In genomic region chr15:60835000-60835399, GRCh38 we compare ENCODE assay signal across 19 cellular contexts.
DNase-seq lines count a peak whose midpoint lies in the region; ATAC-seq and TF ChIP-seq lines count a peak whose summit lies in the region.
"Had no signal": no experiment of that assay in that cellular context is flagged by ENCODE, and none has a peak within 500 bp of the region (broad histone marks: within the 10 kb centered on the region; RNA-seq: fewer than 3 reads in every experiment).

No MANE protein-coding gene starts in this region.

- TF ChIP-seq CTCF in BE2C (IDR thresholded peaks at IDR 0.05; ENCODE audit: low read depth, low read length) (no peak), H9 (conservative IDR thresholded peaks at IDR 0.05) (no peak)

- H3K27ac ChIP-seq in H9 (ENCODE audit: insufficient read length, low read depth, low read length) (no peak overlapping the region), iPS-20b (ENCODE audit: low read length) (no peak overlapping the region), neuronal stem cell (replicated peaks; ENCODE audit: low read length) (no peak overlapping the region)
- H3K27ac ChIP-seq: A549, BLaER1, C4-2B had no signal

- no peaks in the 10 kb centered on the region for H4K20me1 ChIP-seq in H9 (ENCODE audit: control insufficient read depth, insufficient read depth, insufficient read length)
- H4K20me1 ChIP-seq: BLaER1 had no signal

- no peak overlapping the region for H3K18ac ChIP-seq in H9 (ENCODE audit: insufficient read length, low read depth, low read length)
- H3K18ac ChIP-seq in neuronal stem cell (ENCODE audit: low read length) = no peak overlapping the region

- H3K9ac ChIP-seq in H9 (ENCODE audit: extremely low read depth, insufficient read length, low read length) (no peak overlapping the region), iPS-20b (ENCODE audit: low read depth, low read length) (no peak overlapping the region), neuronal stem cell (ENCODE audit: low read depth, low read length, poor library complexity) (no peak overlapping the region)
- H3K9ac ChIP-seq: BLaER1 had no signal

- no peak overlapping the region for H3T11ph ChIP-seq in H9 (ENCODE audit: low read length)

- H2BK5ac ChIP-seq in H9 (ENCODE audit: insufficient read length, low read length) = no peak overlapping the region
- H2BK5ac ChIP-seq in neuronal stem cell (ENCODE audit: low read length) = no peak overlapping the region

- peak; percentile 49 for DNase-seq in BE2C
- no peak for DNase-seq in H9
- no peak for DNase-seq in T-helper 17 cell
- no peak for DNase-seq in neuronal stem cell (ENCODE audit: low spot score)
- DNase-seq in NCI-H446 treated with DMSO at 0.1 percent for 48 hours (lab: John Stamatoyannopoulos, UW) = no peak
- DNase-seq: 8988T; Caco-2; CD4-positive, CD25-positive, alpha-beta regulatory T cell; CD8-positive, alpha-beta T cell; DMS153; DND-41; GOT3; H7 had no signal

- H3K79me2 ChIP-seq in H9 (ENCODE audit: insufficient read depth, low read length) = no peaks in the 10 kb centered on the region

- no peak overlapping the region for H2BK120ac ChIP-seq in H9 (ENCODE audit: low read depth, low read length, poor library complexity, severe bottlenecking)
- H2BK120ac ChIP-seq in neuronal stem cell (ENCODE audit: low read depth, low read length) = no peak overlapping the region

- H4K5ac ChIP-seq in H9 (ENCODE audit: insufficient read length, low read depth, low read length) = no peak overlapping the region

- H3K36me3 Mint-ChIP-seq in H9 (ENCODE audit: insufficient read depth in 1 of 3, low read depth in 3 of 3) = peaks cover 0 to 4% (median 0%) of the 10 kb centered on the region in 3 experiments; a peak in 2 of 7 replicates
- H3K36me3 Mint-ChIP-seq in T-helper 17 cell (ENCODE audit: low read depth) = peaks cover 7% of the 10 kb centered on the region
- H3K36me3 Mint-ChIP-seq: CD8-positive, alpha-beta T cell had no signal

- H3K4me1 Mint-ChIP-seq in H9 = peaks cover 19 to 27% of the 10 kb centered on the region in 2 experiments
- peaks cover 69% of the 10 kb centered on the region for H3K4me1 Mint-ChIP-seq in T-helper 17 cell

- no peaks in the 10 kb centered on the region for H3K9me3 ChIP-seq in BE2C
- no peaks in the 10 kb centered on the region for H3K9me3 ChIP-seq in H9 (ENCODE audit: control insufficient read depth, low read depth, low read length)
- no peaks in the 10 kb centered on the region for H3K9me3 ChIP-seq in T-helper 17 cell (ENCODE audit: control insufficient read depth, low read length, poor library complexity, severe bottlenecking)
- H3K9me3 ChIP-seq in iPS-20b (ENCODE audit: insufficient read depth, low read depth, low read length) = no peaks in the 10 kb centered on the region
- no peaks in the 10 kb centered on the region for H3K9me3 ChIP-seq in neuronal stem cell (replicated peaks in 1 of 2; ENCODE audit: control insufficient read depth in 2 of 2, insufficient read depth in 1 of 2, low read depth in 1 of 2, low read length in 2 of 2)
- H3K9me3 ChIP-seq: A549, BLaER1, Caco-2 had no signal

- H3K4me2 ChIP-seq in H9 (ENCODE audit: insufficient read depth, insufficient read length, low read length) = peak overlapping the region; percentile 33
- H3K4me2 ChIP-seq in neuronal stem cell (ENCODE audit: insufficient read depth, low read length, poor library complexity, severe bottlenecking) = no peak overlapping the region
- H3K4me2 ChIP-seq: A549, BLaER1 had no signal

- no peak overlapping the region for H3K27ac Mint-ChIP-seq in H9
- peak overlapping the region; percentile 99 for H3K27ac Mint-ChIP-seq in T-helper 17 cell
- H3K27ac Mint-ChIP-seq: CD8-positive, alpha-beta T cell had no signal

- H3K36me3 ChIP-seq in BE2C (no peaks in the 10 kb centered on the region), iPS-20b (ENCODE audit: insufficient read depth, low read depth, low read length) (no peaks in the 10 kb centered on the region), neuronal stem cell (replicated peaks in 1 of 2; ENCODE audit: control insufficient read depth in 2 of 2, insufficient read depth in 2 of 2, low read length in 2 of 2) (no peaks in the 10 kb centered on the region)
- H3K36me3 ChIP-seq: BLaER1 had no signal

- H4K8ac ChIP-seq in H9 (replicated peaks; ENCODE audit: insufficient read length, low read depth, low read length) (no peak overlapping the region), neuronal stem cell (ENCODE audit: low read depth, low read length) (no peak overlapping the region)

- H3K23ac ChIP-seq in H9 (ENCODE audit: insufficient read length, low read depth, low read length) (no peak overlapping the region), neuronal stem cell (ENCODE audit: low read depth, low read length, poor library complexity) (no peak overlapping the region)

- no peak overlapping the region for H3K4ac ChIP-seq in H9 (ENCODE audit: low read depth, low read length)
- H3K4ac ChIP-seq in neuronal stem cell (ENCODE audit: low read length) = no peak overlapping the region

- H3K79me1 ChIP-seq in H9 (ENCODE audit: insufficient read depth, low read depth, low read length, poor library complexity, severe bottlenecking) (no peaks in the 10 kb centered on the region), neuronal stem cell (ENCODE audit: low read depth, low read length) (no peaks in the 10 kb centered on the region)

- H3K27me3 Mint-ChIP-seq in H9 (ENCODE audit: low read depth) = peaks cover 2% of the 10 kb centered on the region; the same call in 1 of the 2 replicates
- no peaks in the 10 kb centered on the region for H3K27me3 Mint-ChIP-seq in T-helper 17 cell

- no CpG with 5 or more reads among the region's 4 CpGs for WGBS in H9 (ENCODE audit: extremely low coverage, insufficient read length, low lambda C conversion rate)
- WGBS in neuronal stem cell (ENCODE audit: extremely low coverage in 2 of 2, insufficient read length in 2 of 2, insufficient replicate concordance in 1 of 2), 2 donors = no CpG with 5 or more reads among the region's 4 CpGs

- H3K27me3 ChIP-seq in BE2C (no peaks in the 10 kb centered on the region), H9 (ENCODE audit: insufficient read depth, low read length) (no peaks in the 10 kb centered on the region), iPS-20b (ENCODE audit: insufficient read depth, low read length) (no peaks in the 10 kb centered on the region), neuronal stem cell (ENCODE audit: control insufficient read depth in 3 of 3, insufficient read depth in 3 of 3, low read depth in 1 of 3, low read length in 3 of 3) (no peaks in the 10 kb centered on the region)
- H3K27me3 ChIP-seq: BLaER1 had no signal

- ATAC-seq in T-helper 17 cell = no peak
- ATAC-seq in GM18519 (IDR thresholded peaks at IDR 0.05; ENCODE audit: low FRiP score, unreplicated experiment) = no peak
- ATAC-seq: A549; CD8-positive, alpha-beta T cell; HCT116 had no signal

- H2BK15ac ChIP-seq in H9 (ENCODE audit: low read depth, low read length) (no peak overlapping the region), neuronal stem cell (ENCODE audit: low read length) (no peak overlapping the region)

- H2AFZ ChIP-seq in H9 (ENCODE audit: low read length) (no peak overlapping the region), neuronal stem cell (ENCODE audit: low read length) (no peak overlapping the region)

- H3K4me3 ChIP-seq in BE2C (ENCODE audit: low read depth, low read length) (no peak overlapping the region), iPS-20b (ENCODE audit: low read length) (0 out of 2 replicates have a peak overlapping the region, but pooled peaks have one; percentile 4), neuronal stem cell (ENCODE audit: low read length in 2 of 2) (no peak overlapping the region)
- H3K4me3 ChIP-seq: A549, BLaER1 had no signal

- no peaks in the 10 kb centered on the region for H3K23me2 ChIP-seq in H9 (ENCODE audit: insufficient read length, low read depth, low read length, poor library complexity, severe bottlenecking)

- H3K14ac ChIP-seq in H9 (ENCODE audit: insufficient read depth, low read length) (no peak overlapping the region), neuronal stem cell (ENCODE audit: low read length) (no peak overlapping the region)

- no peak overlapping the region for H3K4me3 Mint-ChIP-seq in H9
- H3K4me3 Mint-ChIP-seq in T-helper 17 cell = peak overlapping the region; percentile 28
- H3K4me3 Mint-ChIP-seq: CD4-positive, CD25-positive, alpha-beta regulatory T cell; CD8-positive, alpha-beta T cell had no signal

- peaks cover 0 to 4% of the 10 kb centered on the region in 2 experiments; a peak in 2 of 5 replicates for H3K9me3 Mint-ChIP-seq in H9
- H3K9me3 Mint-ChIP-seq: CD8-positive, alpha-beta T cell had no signal

- no peak overlapping the region for H3K56ac ChIP-seq in H9 (ENCODE audit: insufficient read length, low read depth, low read length)

- no peak overlapping the region for H2BK12ac ChIP-seq in H9 (ENCODE audit: insufficient read length, low read depth, low read length)
- no peak overlapping the region for H2BK12ac ChIP-seq in neuronal stem cell (ENCODE audit: low read length)

- no peak overlapping the region for H2AK5ac ChIP-seq in H9 (ENCODE audit: insufficient read length, low read length)
- no peak overlapping the region for H2AK5ac ChIP-seq in neuronal stem cell (ENCODE audit: low read depth, low read length)

- no peak overlapping the region for H2BK20ac ChIP-seq in H9 (ENCODE audit: low read depth, low read length, poor library complexity, severe bottlenecking)

- H3K4me1 ChIP-seq in BE2C (peaks cover 10% of the 10 kb centered on the region; the same call in 1 of the 2 replicates), H9 (ENCODE audit: insufficient read depth, low read length) (peaks cover 11% of the 10 kb centered on the region; the same call in 1 of the 2 replicates), iPS-20b (ENCODE audit: insufficient read depth, low read length) (peaks cover 5% of the 10 kb centered on the region; the same call in 1 of the 2 replicates), neuronal stem cell (ENCODE audit: control insufficient read depth in 2 of 2, insufficient read depth in 1 of 2, low read depth in 1 of 2, low read length in 2 of 2) (no peaks in the 10 kb centered on the region)
- H3K4me1 ChIP-seq: A549, BLaER1, Caco-2 had no signal

- H4K91ac ChIP-seq in H9 (ENCODE audit: insufficient read length, low read depth, low read length) (no peak overlapping the region), neuronal stem cell (ENCODE audit: low read depth, low read length, poor library complexity) (no peak overlapping the region)
